ENCODE assay signal across 8 cellular contexts in the genomic region with DNA sequence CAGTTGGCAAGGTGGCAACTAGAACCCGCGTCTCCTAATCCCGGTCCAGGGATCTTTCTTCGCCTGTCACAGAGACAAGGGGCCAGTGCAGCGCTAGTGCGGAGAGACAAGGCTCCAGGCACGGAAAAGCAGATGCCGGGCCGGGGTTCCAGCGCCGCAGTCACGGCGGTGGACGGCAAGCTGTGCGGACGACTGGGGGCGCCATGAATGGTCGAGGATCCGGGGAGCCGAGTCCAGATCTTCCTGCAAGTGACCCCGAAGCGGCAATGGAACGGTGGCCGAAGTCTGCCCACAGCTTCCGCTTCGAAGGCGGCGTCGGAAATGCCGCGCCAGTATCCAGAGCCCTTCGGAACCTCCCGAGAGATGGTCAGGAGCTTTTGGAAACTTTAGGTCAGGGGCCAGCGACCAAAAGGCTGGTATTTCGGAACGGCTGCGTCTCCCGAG. TPM values are rescaled to one million over a fixed set of nuclear protein-coding genes. Genes with fewer than 3 reads are reported as not detected.
DNase-seq lines count a peak whose midpoint lies in the region; ATAC-seq, FAIRE-seq and TF ChIP-seq lines count a peak whose summit lies in the region.

No MANE protein-coding gene starts in this region.

- H3K9me3 ChIP-seq in BE2C (no peaks in the 10 kb centered on the region), pancreas (no peaks in the 10 kb centered on the region)

- FAIRE-seq in pancreas (lab: Jason Lieb, UNC) (no peak), H54 (lab: Jason Lieb, UNC) (no peak)

- ATAC-seq in GM18909 (IDR thresholded peaks at IDR 0.05; ENCODE audit: poor library complexity, unreplicated experiment) (peak; percentile 33), HG03135 (IDR thresholded peaks at IDR 0.05; ENCODE audit: unreplicated experiment) (peak; percentile 32), pancreas (peak; percentile 34 to 55 (median 44))

- TF ChIP-seq CTCF in BE2C (IDR thresholded peaks at IDR 0.05; ENCODE audit: low read depth, low read length) (no peak), WI38 (IDR thresholded peaks at IDR 0.05; ENCODE audit: low read depth, low read length) (no peak), fibroblast of the aortic adventitia (IDR thresholded peaks at IDR 0.05; ENCODE audit: insufficient read depth, low read length) (no peak), pancreas (IDR thresholded peaks at IDR 0.05) (no peak)

- H3K4me3 ChIP-seq in BE2C (ENCODE audit: low read depth, low read length) (peak overlapping the region; percentile 100), WI38 (ENCODE audit: low read depth, low read length) (peak overlapping the region; percentile 99), fibroblast of the aortic adventitia (ENCODE audit: low read depth, low read length) (peak overlapping the region; percentile 86), pancreas (peak overlapping the region; percentile 43 to 87 (median 65))

- H3K27me3 ChIP-seq in BE2C: no peaks in the 10 kb centered on the region
- no peaks in the 10 kb centered on the region for H3K27me3 ChIP-seq in pancreas

- DNase-seq in BE2C (peak; percentile 49), fibroblast of the aortic adventitia (ENCODE audit: low read depth) (no peak), pancreas (peak in 3 of 6 donors; percentile 63 to 84 (median 71)), AG20443 (ENCODE audit: low spot score) (no peak), H54 (ENCODE audit: insufficient read length, low spot score) (no peak)

- WGBS in pancreas, 2 donors: 0% methylated on average over 37 to 38 of the region's 38 CpGs

- H3K4me1 ChIP-seq in BE2C (peaks cover 3% of the 10 kb centered on the region; the same call in 1 of the 2 replicates), pancreas (peaks cover 0 to 12% (median 6%) of the 10 kb centered on the region in 3 donors)

- peak overlapping the region; percentile 87 to 95 (median 92) for H3K27ac ChIP-seq in pancreas

- H3K36me3 ChIP-seq in BE2C (peaks cover 7% of the 10 kb centered on the region), pancreas (no peaks in the 10 kb centered on the region)

- intact Hi-C loops in pancreas (cut with DNase I): no loop called here

- no peak for TF ChIP-seq POLR2A in H54 (IDR thresholded peaks at IDR 0.05; ENCODE audit: low read depth, low read length)

RNA-seq across cellular contexts. Expression of a gene that starts 0.6 kb away (rescaled TPM):
- polyA plus RNA-seq in BE2C (2012; ENCODE audit: insufficient read depth, insufficient read length, low read depth): 71.4 TPM
- total RNA-seq in fibroblast of the aortic adventitia (ENCODE audit: low replicate concordance) (42.3 and 45.3 TPM in 2 replicates), pancreas (10 to 100 TPM in 5 of 6 donors, 1 to 10 TPM in 1; 9.3 to 18.0 (median 15.6) TPM)
- polyA plus RNA-seq in pancreas: 10 to 100 TPM in 1 of 2 donors, 1 to 10 TPM in 1; 6.8 to 15.5 TPM

RNA-seq across cellular contexts. Expression of a gene that starts 31.2 kb away (rescaled TPM):
- 264 TPM for polyA plus RNA-seq in BE2C (2012; ENCODE audit: insufficient read depth, insufficient read length, low read depth)
- 49.3 and 76.5 TPM in 2 replicates for total RNA-seq in fibroblast of the aortic adventitia (ENCODE audit: low replicate concordance)
- 10 to 100 TPM; 28.6 to 42.3 (median 32.6) TPM for total RNA-seq in pancreas
- 10 to 100 TPM; 64.9 to 92.0 TPM for polyA plus RNA-seq in pancreas

RNA-seq across cellular contexts. Expression of a gene that starts 59.0 kb away (rescaled TPM):
- 243 TPM for polyA plus RNA-seq in BE2C (2012; ENCODE audit: insufficient read depth, insufficient read length, low read depth)
- total RNA-seq in fibroblast of the aortic adventitia (ENCODE audit: low replicate concordance): 23.2 and 51.9 TPM in 2 replicates
- 10 to 100 TPM; 30.0 to 47.4 (median 44.4) TPM for total RNA-seq in pancreas
- 100 to 1,000 TPM; 101 to 109 TPM for polyA plus RNA-seq in pancreas

RNA-seq across cellular contexts. Expression of a gene that starts 59.2 kb away (rescaled TPM):
- 206 TPM for polyA plus RNA-seq in BE2C (2012; ENCODE audit: insufficient read depth, insufficient read length, low read depth)
- 17.0 and 44.2 TPM in 2 replicates for total RNA-seq in fibroblast of the aortic adventitia (ENCODE audit: low replicate concordance)
- 10 to 100 TPM in 2 of 6 donors, 1 to 10 TPM in 4; 4.7 to 13.3 (median 7.9) TPM for total RNA-seq in pancreas
- 10 to 100 TPM; 18.4 to 23.2 TPM for polyA plus RNA-seq in pancreas
